In the genomic region with DNA sequence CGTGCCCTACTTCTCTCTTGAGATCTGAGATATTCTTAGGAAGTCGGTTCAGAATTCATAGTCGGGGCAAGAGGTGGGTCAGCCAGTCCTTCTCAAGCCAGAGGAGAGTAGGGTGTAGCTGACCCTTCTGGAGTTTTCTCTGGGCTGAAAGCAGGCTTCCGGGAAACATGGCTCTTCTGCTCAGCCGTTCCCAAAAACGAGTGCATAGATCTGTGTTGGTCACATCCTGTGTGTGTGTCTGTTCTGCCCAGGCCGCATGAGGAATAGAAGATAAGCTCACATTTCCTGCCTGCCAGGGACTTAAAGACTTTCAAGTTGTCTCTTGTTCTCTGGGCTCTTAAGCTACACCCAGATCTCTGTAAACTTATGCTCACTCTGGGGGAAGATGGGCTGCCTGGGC, we compare ENCODE assay signal across 8 cellular contexts.
A peak's percentile ranks its signal among the peaks of the same experiment; 100 is the strongest.
DNase-seq lines count a peak whose midpoint lies in the region; ATAC-seq and TF ChIP-seq lines count a peak whose summit lies in the region.

No MANE protein-coding gene starts in this region.

- H3K27me3 Mint-ChIP-seq in central memory CD8-positive, alpha-beta T cell = no peaks in the 10 kb centered on the region
- H3K27me3 Mint-ChIP-seq in neural crest cell (ENCODE audit: low read depth) = no peaks in the 10 kb centered on the region

- H3K4me1 Mint-ChIP-seq in central memory CD8-positive, alpha-beta T cell = peaks cover 66% of the 10 kb centered on the region
- H3K4me1 Mint-ChIP-seq in neural crest cell = peaks cover 26% of the 10 kb centered on the region

- POLR2A ChIA-PET in RWPE1 (lab: Yijun Ruan, JAX; ENCODE audit: low non-redundant PET) = no interaction called here

- no peaks in the 10 kb centered on the region for H3K9me3 Mint-ChIP-seq in central memory CD8-positive, alpha-beta T cell
- no peaks in the 10 kb centered on the region for H3K9me3 Mint-ChIP-seq in neural crest cell

- H3K36me3 Mint-ChIP-seq in central memory CD8-positive, alpha-beta T cell (ENCODE audit: insufficient read depth) = peaks cover 1% of the 10 kb centered on the region
- no peaks in the 10 kb centered on the region for H3K36me3 Mint-ChIP-seq in neural crest cell (ENCODE audit: low read depth)

- H3K4me3 Mint-ChIP-seq in central memory CD8-positive, alpha-beta T cell = peak overlapping the region; percentile 43
- no peak overlapping the region for H3K4me3 Mint-ChIP-seq in neural crest cell

- ATAC-seq in central memory CD8-positive, alpha-beta T cell (replicated peaks; ENCODE audit: extremely low read depth, poor library complexity, severe bottlenecking) = peak; percentile 91
- no peak for ATAC-seq in HG02884 (IDR thresholded peaks at IDR 0.05; ENCODE audit: unreplicated experiment)

- peak overlapping the region; percentile 99 for H3K27ac ChIP-seq in RWPE1

- TF ChIP-seq CTCF in RWPE1 (conservative IDR thresholded peaks at IDR 0.05; ENCODE audit: low read depth) (no peak), neural crest cell (conservative IDR thresholded peaks at IDR 0.05) (no peak)

- CTCF ChIA-PET in RWPE1 (lab: Yijun Ruan, JAX) = interaction anchor here (0.6 to 0.7 kb wide), 2 partner anchors 78 to 111 kb away, joined by 3 read pairs; no protein-coding TSS in a partner anchor

- peak overlapping the region; percentile 87 for H3K27ac Mint-ChIP-seq in central memory CD8-positive, alpha-beta T cell (ENCODE audit: low read depth)
- peak overlapping the region; percentile 19 for H3K27ac Mint-ChIP-seq in neural crest cell (ENCODE audit: unreplicated experiment)

- DNase-seq in GDM1 (lab: John Stamatoyannopoulos, UW) (peak; percentile 51), RWPE1 (ENCODE audit: low spot score) (peak; percentile 58), neural crest cell (ENCODE audit: low read depth, low spot score) (no peak), NCI-H1930 (lab: John Stamatoyannopoulos, UW) (no peak), OCI-M2 (lab: John Stamatoyannopoulos, UW; ENCODE audit: unreplicated experiment) (no peak), NCI-H1436 (lab: John Stamatoyannopoulos, UW) (no peak)
- no peak for DNase-seq in central memory CD8-positive, alpha-beta T cell (ENCODE audit: low spot score in 2 of 2)

Comparison
In these comparisons a context has a peak if more than half of its experiments do, and no peak if none do; other contexts are left out.
1. DNase-seq: peak in GDM1 (single experiment) and RWPE1 (single experiment); none in central memory CD8-positive, alpha-beta T cell (0 of 2), neural crest cell (single experiment), NCI-H1930 (0 of 2), OCI-M2 (single experiment) and NCI-H1436 (single experiment).